Comparison of ENCODE assay signal across 1 cellular context in genomic region chr2:73642338-73643018, GRCh38.
TF ChIP-seq lines count a peak whose summit lies in the region.

Gene NAT8 (minus strand): TSS chr2:73642422. CDS start chr2:73641628, 794 bp downstream.

TF ChIP-seq in endothelial cell of umbilical vein, 7 proteins besides CTCF, POLR2A, EP300 and RAD21:
- TF ChIP-seq MAX (IDR thresholded peaks at IDR 0.05; ENCODE audit: insufficient read depth, insufficient read length) = no peak
- TF ChIP-seq POLR2AphosphoS5 (IDR thresholded peaks at IDR 0.05; ENCODE audit: insufficient read depth, low read depth, low read length) = no peak
- no peak for TF ChIP-seq EZH2 (IDR thresholded peaks at IDR 0.05; ENCODE audit: borderline replicate concordance, low read depth, low read length, severe bottlenecking)
- no peak for TF ChIP-seq FOS (IDR thresholded peaks at IDR 0.05; ENCODE audit: borderline replicate concordance, insufficient read depth, low read length)
- no peak for TF ChIP-seq JUN (IDR thresholded peaks at IDR 0.05; ENCODE audit: borderline replicate concordance, insufficient read depth, insufficient read length, low read depth)
- TF ChIP-seq MYC (IDR thresholded peaks at IDR 0.05; ENCODE audit: low read depth, low read length) = no peak
- TF ChIP-seq GATA2 (IDR thresholded peaks at IDR 0.05; ENCODE audit: insufficient read depth, insufficient read length, low read depth, low read length) = no peak
